In the genomic region with DNA sequence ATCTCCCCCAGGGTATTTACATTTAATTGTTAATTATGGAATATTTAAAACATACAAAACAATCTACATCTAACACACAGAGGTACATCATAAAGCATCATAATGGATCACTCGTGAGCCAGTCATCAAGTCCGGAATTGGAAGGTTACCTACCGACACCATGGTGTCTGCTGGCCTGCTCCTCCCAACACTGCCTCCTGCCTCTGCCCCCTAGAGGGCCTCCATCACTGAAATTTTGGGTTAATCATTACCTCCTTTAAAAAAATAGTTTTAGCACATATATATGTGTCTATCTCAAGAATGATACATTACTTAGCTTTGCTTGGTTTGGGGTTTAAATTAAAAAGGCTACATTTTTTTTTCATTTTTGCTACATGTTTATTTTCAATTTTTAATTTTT, we compare ENCODE assay signal across 15 cellular contexts.
"Had no signal": no experiment of that assay in that cellular context is flagged by ENCODE, and none has a peak within 500 bp of the region (broad histone marks: within the 10 kb centered on the region; RNA-seq: fewer than 3 reads in every experiment).

No MANE protein-coding gene starts in this region.

- H3K4me3 ChIP-seq: coronary artery, smooth muscle cell, thyroid gland, vagina had no signal

- H3K27ac ChIP-seq: coronary artery, epithelial cell of prostate, thyroid gland, vagina had no signal

- H3K27me3 ChIP-seq: thyroid gland, vagina had no signal

- H3K27ac Mint-ChIP-seq: activated CD4-positive, alpha-beta memory T cell treated with anti-CD3 and anti-CD28 coated beads for 36 hours; naive thymus-derived CD4-positive, alpha-beta T cell; progenitor cell of endocrine pancreas; stimulated activated effector memory CD8-positive, alpha-beta T cell treated with anti-CD3 and anti-CD28 coated beads, Interleukin-12 subunit alpha, Interleukin-12 subunit beta, amount 100 ng/mL, for 72 hours; T-helper 2 cell treated with Interferon-gamma antibody and Interleukin-4, amounts not matched to agents 5 μg/mL and 100 μg/mL, for 36 hours had no signal

- H3K4me3 Mint-ChIP-seq: activated CD4-positive, alpha-beta memory T cell treated with anti-CD3 and anti-CD28 coated beads for 36 hours; naive thymus-derived CD4-positive, alpha-beta T cell; stimulated activated effector memory CD8-positive, alpha-beta T cell treated with anti-CD3 and anti-CD28 coated beads, Interleukin-12 subunit alpha, Interleukin-12 subunit beta, amount 100 ng/mL, for 72 hours; T-helper 2 cell treated with Interferon-gamma antibody and Interleukin-4, amounts not matched to agents 5 μg/mL and 100 μg/mL, for 36 hours had no signal

- H3K4me1 Mint-ChIP-seq: naive thymus-derived CD4-positive, alpha-beta T cell; stimulated activated effector memory CD8-positive, alpha-beta T cell treated with anti-CD3 and anti-CD28 coated beads, Interleukin-12 subunit alpha, Interleukin-12 subunit beta, amount 100 ng/mL, for 72 hours had no signal

- H3K36me3 ChIP-seq: thyroid gland, vagina had no signal

- H3K9me3 Mint-ChIP-seq: activated CD4-positive, alpha-beta memory T cell treated with anti-CD3 and anti-CD28 coated beads for 36 hours; stimulated activated effector memory CD8-positive, alpha-beta T cell treated with anti-CD3 and anti-CD28 coated beads, Interleukin-12 subunit alpha, Interleukin-12 subunit beta, amount 100 ng/mL, for 72 hours; T-helper 2 cell treated with Interferon-gamma antibody and Interleukin-4, amounts not matched to agents 5 μg/mL and 100 μg/mL, for 36 hours had no signal

- H3K9me3 ChIP-seq: thyroid gland, vagina had no signal

- DNase-seq: activated CD4-positive, alpha-beta memory T cell treated with anti-CD3 and anti-CD28 coated beads for 36 hours; activated CD4-positive, alpha-beta T cell treated with anti-CD3 and anti-CD28 coated beads for 1 hour; activated CD8-positive, alpha-beta memory T cell treated with anti-CD3 and anti-CD28 coated beads, Interleukin-2, amount 50 U/mL, for 4 hours; aorta; effector CD4-positive, alpha-beta T cell; naive thymus-derived CD4-positive, alpha-beta T cell; right cardiac atrium; thyroid gland had no signal

- H3K4me2 ChIP-seq: smooth muscle cell had no signal

- ATAC-seq: naive thymus-derived CD4-positive, alpha-beta T cell; right cardiac atrium; stimulated activated effector memory CD8-positive, alpha-beta T cell treated with anti-CD3 and anti-CD28 coated beads, Interleukin-12 subunit alpha, Interleukin-12 subunit beta, amount 100 ng/mL, for 72 hours had no signal

- H3K4me1 ChIP-seq: vagina had no signal

- H3K36me3 Mint-ChIP-seq: activated CD4-positive, alpha-beta memory T cell treated with anti-CD3 and anti-CD28 coated beads for 36 hours; naive thymus-derived CD4-positive, alpha-beta T cell; stimulated activated effector memory CD8-positive, alpha-beta T cell treated with anti-CD3 and anti-CD28 coated beads, Interleukin-12 subunit alpha, Interleukin-12 subunit beta, amount 100 ng/mL, for 72 hours had no signal
